Comparison of ENCODE assay signal across 17 cellular contexts in the genomic region with DNA sequence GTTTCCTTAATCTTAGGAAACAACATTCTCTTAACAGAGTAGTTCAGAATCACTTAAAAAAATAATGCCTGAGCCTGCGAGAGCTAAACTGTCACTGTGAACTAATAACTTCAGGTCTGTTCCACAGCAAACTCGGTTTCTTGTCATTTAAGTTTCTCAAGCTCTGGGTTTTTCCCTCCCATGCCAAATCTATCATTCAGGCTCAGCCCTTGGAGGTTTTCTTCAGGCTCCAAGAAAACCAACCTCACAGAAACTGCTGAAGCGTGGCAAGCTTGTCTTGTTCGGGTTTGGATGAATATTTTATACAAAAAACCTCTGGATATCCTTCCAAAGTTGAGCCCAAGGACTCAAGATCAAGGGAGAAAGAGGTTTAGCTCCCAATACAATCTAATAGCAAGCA.
"Had no signal": no experiment of that assay in that cellular context is flagged by ENCODE, and none has a peak within 500 bp of the region (broad histone marks: within the 10 kb centered on the region; RNA-seq: fewer than 3 reads in every experiment).

No MANE protein-coding gene starts in this region.

- H3K4me3 ChIP-seq: coronary artery, gastrocnemius medialis, left ventricle myocardium inferior, lower lobe of right lung, ovary, stomach, uterus had no signal

- DNase-seq: effector CD4-positive, alpha-beta T cell; gastrocnemius medialis; immature natural killer cell; left cardiac atrium; left ventricle myocardium inferior; lower lobe of right lung; naive thymus-derived CD4-positive, alpha-beta T cell; ovary; right cardiac atrium; small intestine; stimulated activated CD4-positive, alpha-beta T cell treated with anti-CD3 and anti-CD28 coated beads, Interleukin-12 subunit alpha, Interleukin-12 subunit beta, amount 100 ng/mL, for 4 hours; stimulated activated naive CD4-positive, alpha-beta T cell; stomach; uterus had no signal

- FAIRE-seq: small intestine had no signal

- H3K9me3 ChIP-seq: gastrocnemius medialis, ovary, uterus had no signal

- H3K4me3 Mint-ChIP-seq: immature natural killer cell; naive thymus-derived CD4-positive, alpha-beta T cell; neural crest cell; type B pancreatic cell had no signal

- ATAC-seq: gastrocnemius medialis; left cardiac atrium; lower lobe of right lung; naive thymus-derived CD4-positive, alpha-beta T cell; right cardiac atrium had no signal

- H3K4me1 Mint-ChIP-seq: immature natural killer cell had no signal

- H3K27ac ChIP-seq: coronary artery, gastrocnemius medialis, left ventricle myocardium inferior, lower lobe of right lung, ovary, stomach, uterus had no signal

- H3K27ac Mint-ChIP-seq: immature natural killer cell, type B pancreatic cell had no signal

- H3K36me3 ChIP-seq: gastrocnemius medialis, left ventricle myocardium inferior, lower lobe of right lung, ovary, stomach, uterus had no signal

- H3K27me3 ChIP-seq: ovary, stomach, uterus had no signal

- H3K4me1 ChIP-seq: uterus had no signal
